ENCODE assay signal across 11 cellular contexts in the genomic region with DNA sequence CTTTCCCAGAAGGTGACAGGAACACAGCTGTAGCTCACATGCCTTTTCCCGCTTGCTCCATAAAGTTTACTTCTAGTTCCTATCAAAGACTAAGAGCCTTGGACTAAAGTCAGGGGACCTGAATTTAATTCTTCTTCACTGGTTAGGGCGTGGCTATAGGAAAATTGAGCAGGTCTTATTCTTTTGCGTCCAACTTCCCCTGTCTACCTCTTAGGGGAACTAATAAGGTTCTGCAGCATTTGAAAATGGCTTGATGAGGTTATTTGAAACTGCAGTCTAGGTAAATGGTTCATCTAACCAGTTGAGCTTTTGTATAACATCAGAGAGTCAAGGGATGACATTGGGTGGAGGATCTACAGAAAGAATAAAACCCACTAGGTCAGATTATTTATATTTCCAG. TPM values are rescaled to one million over a fixed set of nuclear protein-coding genes. Genes with fewer than 3 reads are reported as not detected.
DNase-seq lines count a peak whose midpoint lies in the region; ATAC-seq and TF ChIP-seq lines count a peak whose summit lies in the region.
"Had no signal": no experiment of that assay in that cellular context is flagged by ENCODE, and none has a peak within 500 bp of the region (broad histone marks: within the 10 kb centered on the region; RNA-seq: fewer than 3 reads in every experiment).

No MANE protein-coding gene starts in this region.

- H3K79me2 ChIP-seq in OCI-LY7 (ENCODE audit: insufficient read depth, low read depth, low read length) = no peaks in the 10 kb centered on the region

- H3K4me2 ChIP-seq in OCI-LY7 (ENCODE audit: low read length) = no peak overlapping the region

- H2AFZ ChIP-seq in OCI-LY7 (ENCODE audit: low read length) = no peak overlapping the region

- intact Hi-C loops in dorsolateral prefrontal cortex (cut with DNase I) (no loop called here), prostate gland (cut with DNase I) (loop anchor here (5.0 kb wide), 2 partner anchors 98 to 128 kb away; no protein-coding TSS in a partner anchor), OCI-LY7 (cut with micrococcal nuclease; ENCODE audit: unreplicated experiment) (no loop called here)

- no peak for ATAC-seq in HG02840 (IDR thresholded peaks at IDR 0.05; ENCODE audit: low FRiP score, unreplicated experiment)

- POLR2A ChIA-PET in BJ (lab: Charles Lee) (no interaction called here), OCI-LY7 (lab: Charles Lee) (no interaction called here)

- BruUV-seq in OCI-LY7 (replicated peaks; lab: Mats Ljungman, UMichigan) = no TSS peak

- no peak overlapping the region for H3K27ac ChIP-seq in HUES6 (ENCODE audit: low read depth, low read length)
- H3K27ac ChIP-seq in dorsolateral prefrontal cortex = peak overlapping the region in 2 of 59 donors; percentile 29 to 85
- H3K27ac ChIP-seq in prostate gland = peak overlapping the region; percentile 21 to 79
- H3K27ac ChIP-seq in effector memory CD4-positive, alpha-beta T cell (ENCODE audit: insufficient read depth, low read length, poor library complexity, severe bottlenecking) = no peak overlapping the region
- H3K27ac ChIP-seq in OCI-LY7 (ENCODE audit: low read depth, low read length, poor library complexity, severe bottlenecking) = no peak overlapping the region
- H3K27ac ChIP-seq: VCaP had no signal

- H3K4me3 ChIP-seq in BJ (ENCODE audit: low read depth, low read length) = peak overlapping the region; percentile 62
- H3K4me3 ChIP-seq in HUES6 (ENCODE audit: low read depth, low read length) = peak overlapping the region; percentile 99; the same call in 1 of the 2 replicates
- H3K4me3 ChIP-seq in dorsolateral prefrontal cortex = peak overlapping the region in 36 of 59 donors; percentile 0 to 83 (median 74)
- H3K4me3 ChIP-seq in prostate gland = peak overlapping the region; percentile 48 to 61
- H3K4me3 ChIP-seq in effector memory CD4-positive, alpha-beta T cell (ENCODE audit: insufficient read depth, low read depth, low read length, poor library complexity, severe bottlenecking) = no peak overlapping the region
- no peak overlapping the region for H3K4me3 ChIP-seq in OCI-LY7 (ENCODE audit: low read depth, low read length, poor library complexity, severe bottlenecking)
- H3K4me3 ChIP-seq: colonic mucosa had no signal

- no peaks in the 10 kb centered on the region for H4K20me1 ChIP-seq in OCI-LY7 (ENCODE audit: insufficient read depth, low read length)

- H3K4me1 ChIP-seq in HUES6 (ENCODE audit: control insufficient read depth, insufficient read depth, low read length) = peaks cover 75% of the 10 kb centered on the region
- H3K4me1 ChIP-seq in prostate gland (replicated peaks) = peaks cover 2% of the 10 kb centered on the region
- peaks cover 17% of the 10 kb centered on the region for H3K4me1 ChIP-seq in effector memory CD4-positive, alpha-beta T cell (ENCODE audit: control insufficient read depth, insufficient read depth, low read length, poor library complexity, severe bottlenecking)
- H3K4me1 ChIP-seq in OCI-LY7 (ENCODE audit: insufficient read depth, low read length, poor library complexity, severe bottlenecking) = no peaks in the 10 kb centered on the region

- H3K9ac ChIP-seq in HUES6 (ENCODE audit: low read length) = no peak overlapping the region

- no peak for TF ChIP-seq POLR2A in prostate gland (IDR thresholded peaks at IDR 0.05)

- H3K36me3 ChIP-seq in BJ (ENCODE audit: control insufficient read depth, insufficient read depth, low read length) (no peaks in the 10 kb centered on the region), HUES6 (ENCODE audit: control insufficient read depth, insufficient read depth, low read length) (no peaks in the 10 kb centered on the region), prostate gland (no peaks in the 10 kb centered on the region), OCI-LY7 (ENCODE audit: insufficient read depth, low read length) (no peaks in the 10 kb centered on the region)
- no peaks in the 10 kb centered on the region for H3K36me3 ChIP-seq in effector memory CD4-positive, alpha-beta T cell (ENCODE audit: control insufficient read depth, insufficient read depth, low read length)
- H3K36me3 ChIP-seq: colonic mucosa had no signal

- H3K9me3 ChIP-seq in HUES6 (ENCODE audit: control insufficient read depth, insufficient read depth, low read depth, low read length) (no peaks in the 10 kb centered on the region), prostate gland (no peaks in the 10 kb centered on the region), OCI-LY7 (ENCODE audit: low read length) (no peaks in the 10 kb centered on the region)
- H3K9me3 ChIP-seq in effector memory CD4-positive, alpha-beta T cell (ENCODE audit: control insufficient read depth, low read length) = no peaks in the 10 kb centered on the region
- H3K9me3 ChIP-seq: colonic mucosa had no signal

- no peaks in the 10 kb centered on the region for H3K9me2 ChIP-seq in OCI-LY7 (ENCODE audit: insufficient read depth, low read length)

- TF ChIP-seq CTCF in BJ (IDR thresholded peaks at IDR 0.05; ENCODE audit: insufficient read depth, low read depth, low read length) (no peak), dorsolateral prefrontal cortex (IDR thresholded peaks at IDR 0.05 in 54 of 56, conservative IDR thresholded peaks at IDR 0.05 in 2 of 56; ENCODE audit: low read depth in 1 of 56, partially characterized antibody in 56 of 56) (no peak), prostate gland (IDR thresholded peaks at IDR 0.05) (no peak), OCI-LY7 (conservative IDR thresholded peaks at IDR 0.05; ENCODE audit: low read length) (no peak)

- 65% methylated on average over 3 of the region's 3 CpGs for WGBS in prostate gland

- H3K27me3 ChIP-seq in BJ (ENCODE audit: control insufficient read depth, insufficient read depth, low read length) (no peaks in the 10 kb centered on the region), HUES6 (ENCODE audit: control insufficient read depth, insufficient read depth, low read length) (peaks cover 49% of the 10 kb centered on the region), dorsolateral prefrontal cortex (peaks cover 0 to 42% (median 0%) of the 10 kb centered on the region in 45 donors), prostate gland (replicated peaks; ENCODE audit: insufficient read depth) (no peaks in the 10 kb centered on the region)
- H3K27me3 ChIP-seq in effector memory CD4-positive, alpha-beta T cell (replicated peaks; ENCODE audit: control insufficient read depth, insufficient read depth, low read length, poor library complexity, severe bottlenecking) = no peaks in the 10 kb centered on the region
- H3K27me3 ChIP-seq: colonic mucosa had no signal

- DNase-seq in BJ (ENCODE audit: low read depth) = no peak
- no peak for DNase-seq in dorsolateral prefrontal cortex
- no peak for DNase-seq in prostate gland (ENCODE audit: low spot score)
- DNase-seq in effector memory CD4-positive, alpha-beta T cell = no peak
- DNase-seq in OCI-LY7 (ENCODE audit: low spot score) = no peak
- no peak for DNase-seq in NCI-H748 treated with DMSO at 0.1 percent for 48 hours (lab: John Stamatoyannopoulos, UW)
- DNase-seq: colonic mucosa, OCI-M1 had no signal

- CTCF ChIA-PET in BJ (lab: Yijun Ruan, JAX) (interaction anchor here (0.7 kb wide), 1 partner anchor 42 kb away, joined by 3 read pairs; no protein-coding TSS in a partner anchor), OCI-LY7 (lab: Charles Lee; ENCODE audit: unreplicated experiment) (no interaction called here)

RNA-seq across cellular contexts. Expression of gene ARHGAP10, which starts 2.6 kb away (rescaled TPM):
- polyA plus RNA-seq in BJ (2011; rRNA removed) = 17.6 and 20.2 TPM in 2 replicates
- polyA minus RNA-seq in BJ (2011; rRNA and poly(A)+ RNA removed) = 17.4 and 18.3 TPM in 2 replicates
- total RNA-seq in dorsolateral prefrontal cortex = 10 to 100 TPM in 108 of 120 experiments, 1 to 10 TPM in 12; 6.8 to 26.3 (median 12.9) TPM
- 10 to 100 TPM; 30.3 to 69.6 TPM for total RNA-seq in prostate gland
- total RNA-seq in OCI-LY7 (2014; rRNA removed; shearing (Covaris generic)) = 0.23 TPM in 1 of 2 replicates, not detected in the other
- 0.11 and 0.24 TPM in 2 replicates for total RNA-seq in OCI-LY7 (2022)

RNA-seq across cellular contexts. Expression of gene PRMT9, which starts 50.5 kb away (rescaled TPM):
- 3.3 and 6.4 TPM in 2 replicates for polyA plus RNA-seq in BJ (2011; rRNA removed)
- 2.9 and 3.6 TPM in 2 replicates for polyA minus RNA-seq in BJ (2011; rRNA and poly(A)+ RNA removed)
- total RNA-seq in dorsolateral prefrontal cortex = 10 to 100 TPM in 115 of 120 experiments, 1 to 10 TPM in 5; 6.9 to 20.4 (median 14.3) TPM
- total RNA-seq in prostate gland = 10 to 100 TPM; 10.4 to 15.7 TPM
- total RNA-seq in OCI-LY7 (2014; rRNA removed; shearing (Covaris generic)) = 12.1 and 13.1 TPM in 2 replicates
- total RNA-seq in OCI-LY7 (2022) = 13.1 and 13.9 TPM in 2 replicates

Comparison
In these comparisons a context has a peak if more than half of its experiments do, and no peak if none do; other contexts are left out.
1. H3K4me3 ChIP-seq: peak in BJ (single experiment), HUES6 (single experiment), dorsolateral prefrontal cortex (36 of 59) and prostate gland (2 of 2); none in effector memory CD4-positive, alpha-beta T cell (single experiment) and OCI-LY7 (single experiment).
2. H3K27ac ChIP-seq: peak in prostate gland (2 of 2); none in HUES6 (single experiment), effector memory CD4-positive, alpha-beta T cell (single experiment) and OCI-LY7 (single experiment).
3. RNA of gene ARHGAP10, which starts 2.6 kb away (total RNA-seq): 30.3 to 69.6 TPM in prostate gland and 6.8 to 26.3 TPM in dorsolateral prefrontal cortex; 0.11 to 0.24 TPM in OCI-LY7; every median in the first group is over 4 times any median in the second.